8 cellular contexts compared by ENCODE assay signal in genomic region chr9:1837453-1838084, GRCh38.
DNase-seq lines count a peak whose midpoint lies in the region; ATAC-seq and TF ChIP-seq lines count a peak whose summit lies in the region.

No MANE protein-coding gene starts in this region.

- no peak overlapping the region for H3K4me2 ChIP-seq in SK-N-SH

- 8% methylated on average over 6 of the region's 6 CpGs for WGBS in SK-N-SH (ENCODE audit: low lambda C conversion rate)
- WGBS in right lobe of liver (ENCODE audit: insufficient coverage, low coverage, low lambda C conversion rate, missing lambda C conversion rate): 10% methylated on average over 4 of the region's 6 CpGs

- no peak overlapping the region for H3K4me3 ChIP-seq in SK-N-SH (ENCODE audit: low read depth in 2 of 2, low read length in 1 of 2)
- H3K4me3 ChIP-seq in WERI-Rb-1 (ENCODE audit: low read depth, low read length): no peak overlapping the region
- no peak overlapping the region for H3K4me3 ChIP-seq in right lobe of liver

- intact Hi-C loops in right lobe of liver (cut with DNase I): no loop called here

- H3K9ac ChIP-seq in SK-N-SH: no peak overlapping the region

- no peaks in the 10 kb centered on the region for H4K20me1 ChIP-seq in SK-N-SH (ENCODE audit: insufficient read depth)

- H3K27me3 ChIP-seq in SK-N-SH (ENCODE audit: insufficient read depth) (no peaks in the 10 kb centered on the region), WERI-Rb-1 (ENCODE audit: insufficient read depth, low read depth, severe bottlenecking) (peaks cover 28% of the 10 kb centered on the region), right lobe of liver (no peaks in the 10 kb centered on the region)

- CTCF ChIA-PET in SK-N-SH (lab: Yijun Ruan, JAX): interaction anchor here (0.6 to 2.1 kb wide), 9 partner anchors 9 to 130 kb away, joined by 3 to 14 read pairs (median 4); no protein-coding TSS in a partner anchor

- H3K4me1 ChIP-seq in SK-N-SH (ENCODE audit: control insufficient read depth in 1 of 2, insufficient read depth in 2 of 2, low read depth in 1 of 2, low read length in 1 of 2): no peaks in the 10 kb centered on the region
- H3K4me1 ChIP-seq in right lobe of liver: no peaks in the 10 kb centered on the region

- ATAC-seq in SK-N-SH treated with all-trans-retinoic acid at 6 μM for 48 hours (no peak), GM21515 (IDR thresholded peaks at IDR 0.05; ENCODE audit: unreplicated experiment) (peak; percentile 78), right lobe of liver (peak in 3 of 4 donors; percentile 41 to 65 (median 45))

- peak; percentile 52 for TF ChIP-seq RAD21 in SK-N-SH (IDR thresholded peaks at IDR 0.05; ENCODE audit: low read length)

- no peaks in the 10 kb centered on the region for H3K9me2 ChIP-seq in SK-N-SH

- no peak for TF ChIP-seq EP300 in SK-N-SH (IDR thresholded peaks at IDR 0.05; ENCODE audit: borderline replicate concordance in 1 of 2, low read depth in 1 of 2, low read length in 1 of 2)

- peak; percentile 36 for DNase-seq in SK-N-SH
- DNase-seq in LHCN-M2 (ENCODE audit: low read depth): peak; percentile 24
- DNase-seq in WERI-Rb-1: peak; percentile 23
- no peak for DNase-seq in right lobe of liver
- no peak for DNase-seq in mesenteric fat pad (ENCODE audit: low spot score)
- no peak for DNase-seq in stimulated activated naive CD4-positive, alpha-beta T cell treated with Interleukin-2 at 50 U/mL for 16 hours (lab: John Stamatoyannopoulos, UW)

- no peak for TF ChIP-seq POLR2A in right lobe of liver (IDR thresholded peaks at IDR 0.05)

- TF ChIP-seq CTCF in SK-N-SH (IDR thresholded peaks at IDR 0.05) (peak; percentile 44), WERI-Rb-1 (IDR thresholded peaks at IDR 0.05; ENCODE audit: low read depth, low read length) (peak; percentile 41; the same call in 1 of the 2 replicates), right lobe of liver (IDR thresholded peaks at IDR 0.05) (peak in 3 of 4 donors; percentile 23 to 46 (median 24))

- no peaks in the 10 kb centered on the region for H3F3A ChIP-seq in SK-N-SH (replicated peaks; ENCODE audit: insufficient read depth)

- no peak overlapping the region for H3K27ac ChIP-seq in SK-N-SH (ENCODE audit: low read depth in 2 of 2, low read length in 1 of 2)
- H3K27ac ChIP-seq in WERI-Rb-1: no peak overlapping the region
- no peak overlapping the region for H3K27ac ChIP-seq in right lobe of liver

- no peaks in the 10 kb centered on the region for H3K79me2 ChIP-seq in SK-N-SH (ENCODE audit: insufficient read depth)

- POLR2A ChIA-PET in SK-N-SH (lab: Yijun Ruan, JAX): no interaction called here

- H3K9me3 ChIP-seq in SK-N-SH (no peaks in the 10 kb centered on the region), WERI-Rb-1 (ENCODE audit: severe bottlenecking) (no peaks in the 10 kb centered on the region), right lobe of liver (no peaks in the 10 kb centered on the region)

- H3K36me3 ChIP-seq in SK-N-SH (replicated peaks in 1 of 2; ENCODE audit: control insufficient read depth in 1 of 2, insufficient read depth in 2 of 2, low read length in 1 of 2): no peaks in the 10 kb centered on the region
- no peaks in the 10 kb centered on the region for H3K36me3 ChIP-seq in WERI-Rb-1
- no peaks in the 10 kb centered on the region for H3K36me3 ChIP-seq in right lobe of liver

- H2AFZ ChIP-seq in SK-N-SH (ENCODE audit: low read depth): no peak overlapping the region

TF ChIP-seq in SK-N-SH, 30 proteins besides CTCF, POLR2A, EP300 and RAD21:
- TF ChIP-seq NRF1 (IDR thresholded peaks at IDR 0.05; ENCODE audit: low read depth, low read length) (no peak), RXRA (IDR thresholded peaks at IDR 0.05; ENCODE audit: borderline replicate concordance, low read depth) (no peak), FOSL2 (IDR thresholded peaks at IDR 0.05; ENCODE audit: borderline replicate concordance, low read depth) (no peak), JUND (IDR thresholded peaks at IDR 0.05) (no peak), CHD2 (IDR thresholded peaks at IDR 0.05; ENCODE audit: low read length, partially characterized antibody) (no peak), MXI1 (IDR thresholded peaks at IDR 0.05; ENCODE audit: low read depth, low read length) (no peak), SMC3 (IDR thresholded peaks at IDR 0.05; ENCODE audit: low read depth, low read length) (no peak), GATA2 (CRISPR knock-in tag; IDR thresholded peaks at IDR 0.05) (no peak), TCF12 (IDR thresholded peaks at IDR 0.05) (no peak), SIN3A (IDR thresholded peaks at IDR 0.05; ENCODE audit: borderline replicate concordance, low read depth, low read length) (no peak), RFX5 (IDR thresholded peaks at IDR 0.05; ENCODE audit: low read length) (no peak), POLR2AphosphoS5 (IDR thresholded peaks at IDR 0.05; ENCODE audit: low read depth, low read length) (no peak)
- TF ChIP-seq, protein P1, sequence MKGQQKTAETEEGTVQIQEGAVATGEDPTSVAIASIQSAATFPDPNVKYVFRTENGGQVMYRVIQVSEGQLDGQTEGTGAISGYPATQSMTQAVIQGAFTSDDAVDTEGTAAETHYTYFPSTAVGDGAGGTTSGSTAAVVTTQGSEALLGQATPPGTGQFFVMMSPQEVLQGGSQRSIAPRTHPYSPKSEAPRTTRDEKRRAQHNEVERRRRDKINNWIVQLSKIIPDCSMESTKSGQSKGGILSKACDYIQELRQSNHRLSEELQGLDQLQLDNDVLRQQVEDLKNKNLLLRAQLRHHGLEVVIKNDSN (IDR thresholded peaks at IDR 0.05; ENCODE audit: borderline replicate concordance, low read depth): no peak
- TF ChIP-seq, protein P2, sequence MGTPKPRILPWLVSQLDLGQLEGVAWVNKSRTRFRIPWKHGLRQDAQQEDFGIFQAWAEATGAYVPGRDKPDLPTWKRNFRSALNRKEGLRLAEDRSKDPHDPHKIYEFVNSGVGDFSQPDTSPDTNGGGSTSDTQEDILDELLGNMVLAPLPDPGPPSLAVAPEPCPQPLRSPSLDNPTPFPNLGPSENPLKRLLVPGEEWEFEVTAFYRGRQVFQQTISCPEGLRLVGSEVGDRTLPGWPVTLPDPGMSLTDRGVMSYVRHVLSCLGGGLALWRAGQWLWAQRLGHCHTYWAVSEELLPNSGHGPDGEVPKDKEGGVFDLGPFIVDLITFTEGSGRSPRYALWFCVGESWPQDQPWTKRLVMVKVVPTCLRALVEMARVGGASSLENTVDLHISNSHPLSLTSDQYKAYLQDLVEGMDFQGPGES (IDR thresholded peaks at IDR 0.05; ENCODE audit: low read depth, low read length): no peak

TF ChIP-seq in SK-N-SH treated with all-trans-retinoic acid at 6 μM for 48 hours, 23 proteins besides CTCF, POLR2A, EP300 and RAD21 (continues in another document):
- TF ChIP-seq CSDC2 (CRISPR knock-in tag; IDR thresholded peaks at IDR 0.05) (no peak), POU6F1 (CRISPR knock-in tag; IDR thresholded peaks at IDR 0.05; ENCODE audit: borderline replicate concordance, low read depth) (no peak), ZC3H10 (CRISPR knock-in tag; IDR thresholded peaks at IDR 0.05) (no peak), CSRNP3 (CRISPR knock-in tag; IDR thresholded peaks at IDR 0.05) (no peak), SNAI2 (CRISPR knock-in tag; IDR thresholded peaks at IDR 0.05) (no peak), ESRRG (CRISPR knock-in tag; IDR thresholded peaks at IDR 0.05) (no peak), ZFP3 (CRISPR knock-in tag; IDR thresholded peaks at IDR 0.05) (no peak)
- TF ChIP-seq, protein P3, sequence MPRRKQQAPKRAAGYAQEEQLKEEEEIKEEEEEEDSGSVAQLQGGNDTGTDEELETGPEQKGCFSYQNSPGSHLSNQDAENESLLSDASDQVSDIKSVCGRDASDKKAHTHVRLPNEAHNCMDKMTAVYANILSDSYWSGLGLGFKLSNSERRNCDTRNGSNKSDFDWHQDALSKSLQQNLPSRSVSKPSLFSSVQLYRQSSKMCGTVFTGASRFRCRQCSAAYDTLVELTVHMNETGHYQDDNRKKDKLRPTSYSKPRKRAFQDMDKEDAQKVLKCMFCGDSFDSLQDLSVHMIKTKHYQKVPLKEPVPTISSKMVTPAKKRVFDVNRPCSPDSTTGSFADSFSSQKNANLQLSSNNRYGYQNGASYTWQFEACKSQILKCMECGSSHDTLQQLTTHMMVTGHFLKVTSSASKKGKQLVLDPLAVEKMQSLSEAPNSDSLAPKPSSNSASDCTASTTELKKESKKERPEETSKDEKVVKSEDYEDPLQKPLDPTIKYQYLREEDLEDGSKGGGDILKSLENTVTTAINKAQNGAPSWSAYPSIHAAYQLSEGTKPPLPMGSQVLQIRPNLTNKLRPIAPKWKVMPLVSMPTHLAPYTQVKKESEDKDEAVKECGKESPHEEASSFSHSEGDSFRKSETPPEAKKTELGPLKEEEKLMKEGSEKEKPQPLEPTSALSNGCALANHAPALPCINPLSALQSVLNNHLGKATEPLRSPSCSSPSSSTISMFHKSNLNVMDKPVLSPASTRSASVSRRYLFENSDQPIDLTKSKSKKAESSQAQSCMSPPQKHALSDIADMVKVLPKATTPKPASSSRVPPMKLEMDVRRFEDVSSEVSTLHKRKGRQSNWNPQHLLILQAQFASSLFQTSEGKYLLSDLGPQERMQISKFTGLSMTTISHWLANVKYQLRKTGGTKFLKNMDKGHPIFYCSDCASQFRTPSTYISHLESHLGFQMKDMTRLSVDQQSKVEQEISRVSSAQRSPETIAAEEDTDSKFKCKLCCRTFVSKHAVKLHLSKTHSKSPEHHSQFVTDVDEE (CRISPR knock-in tag; IDR thresholded peaks at IDR 0.05): no peak

Comparison
In these comparisons a context has a peak if more than half of its experiments do, and no peak if none do; other contexts are left out.
1. DNase-seq: peak in SK-N-SH (single experiment), LHCN-M2 (single experiment) and WERI-Rb-1 (single experiment); none in right lobe of liver (0 of 3), mesenteric fat pad (single experiment) and stimulated activated naive CD4-positive, alpha-beta T cell treated with Interleukin-2 at 50 U/mL for 16 hours (single experiment).
2. Peak in every context shown above with its lines, with median percentiles within 50 percentile points of each other: CTCF ChIP-seq.